In genomic region chr6:41531591-41532582, GRCh38 we compare ENCODE assay signal across 8 cellular contexts. TPM values are rescaled to one million over a fixed set of nuclear protein-coding genes. Genes with fewer than 3 reads are reported as not detected.
DNase-seq lines count a peak whose midpoint lies in the region; ATAC-seq and TF ChIP-seq lines count a peak whose summit lies in the region.

No MANE protein-coding gene starts in this region.

- intact Hi-C loops in CD8-positive, alpha-beta T cell (cut with DNase I, micrococcal nuclease), result loop anchor here (1.0 to 5.0 kb wide), 3 partner anchors 28 to 60 kb away; no protein-coding TSS in a partner anchor
- intact Hi-C loops in psoas muscle (cut with DNase I), result no loop called here

- no peaks in the 10 kb centered on the region for H3K9me3 ChIP-seq in CD8-positive, alpha-beta T cell (ENCODE audit: low read length)
- H3K9me3 ChIP-seq in psoas muscle (no peaks in the 10 kb centered on the region), HAP-1 (no peaks in the 10 kb centered on the region)

- no peaks in the 10 kb centered on the region for H3K27me3 ChIP-seq in CD8-positive, alpha-beta T cell (ENCODE audit: insufficient read depth, low read length)
- H3K27me3 ChIP-seq in psoas muscle (ENCODE audit: insufficient read depth in 3 of 3, low read length in 2 of 3) (peaks cover 0 to 19% (median 7%) of the 10 kb centered on the region in 3 donors), HAP-1 (ENCODE audit: low read depth) (no peaks in the 10 kb centered on the region)

- ATAC-seq in CD8-positive, alpha-beta T cell, result peak; percentile 80
- ATAC-seq in HG03159 (IDR thresholded peaks at IDR 0.05; ENCODE audit: unreplicated experiment), result peak; percentile 91
- ATAC-seq in T-cell (replicated peaks in 1 of 4), result peak; percentile 76 to 84 (median 81)
- ATAC-seq in psoas muscle, result no peak

- CTCF ChIA-PET in CD8-positive, alpha-beta T cell (lab: Charles Lee), result interaction anchor here (1.2 kb wide), 1 partner anchor 164 kb away, joined by 3 read pairs; no protein-coding TSS in a partner anchor
- CTCF ChIA-PET in T-cell (lab: Charles Lee), result interaction anchor here in 1 of 2 donors (0.6 kb wide), 1 partner anchor 66 kb away, joined by 3 read pairs; no protein-coding TSS in a partner anchor

- peaks cover 11% of the 10 kb centered on the region for H3K27me3 Mint-ChIP-seq in CD8-positive, alpha-beta T cell (ENCODE audit: low read depth)
- H3K27me3 Mint-ChIP-seq in T-cell, result peaks cover 9 to 13% of the 10 kb centered on the region in 2 donors

- H3K27ac ChIP-seq in CD8-positive, alpha-beta T cell (ENCODE audit: low read depth, low read length), result peak overlapping the region; percentile 2
- no peak overlapping the region for H3K27ac ChIP-seq in psoas muscle

- peak overlapping the region; percentile 48 for H3K4me3 ChIP-seq in CD8-positive, alpha-beta T cell (ENCODE audit: low read depth, low read length)
- H3K4me3 ChIP-seq in astrocyte of the spinal cord (ENCODE audit: low read depth, low read length) (no peak overlapping the region), psoas muscle (peak overlapping the region; percentile 2), HAP-1 (no peak overlapping the region)

- H3K4me1 ChIP-seq in CD8-positive, alpha-beta T cell (ENCODE audit: insufficient read depth, low read length), result peaks cover 25% of the 10 kb centered on the region
- peaks cover 6% of the 10 kb centered on the region for H3K4me1 ChIP-seq in psoas muscle
- H3K4me1 ChIP-seq in HAP-1, result peaks cover 11% of the 10 kb centered on the region

- peak in 5 of 7 experiments; percentile 24 to 70 (median 47) for DNase-seq in CD8-positive, alpha-beta T cell
- DNase-seq in GM19240 (ENCODE audit: insufficient read length, low spot score) (peak; percentile 76), T-cell (peak in 31 of 34 experiments; percentile 10 to 63 (median 39)), astrocyte of the spinal cord (ENCODE audit: low read depth, low spot score) (peak; percentile 55), psoas muscle (no peak), HAP-1 (ENCODE audit: low spot score in 2 of 2) (no peak), AML-193 (lab: John Stamatoyannopoulos, UW) (no peak)

- H3K4me3 Mint-ChIP-seq in CD8-positive, alpha-beta T cell, result peak overlapping the region; percentile 81
- peak overlapping the region; percentile 76 to 80 (median 76) for H3K4me3 Mint-ChIP-seq in T-cell

- no peaks in the 10 kb centered on the region for H3K36me3 ChIP-seq in CD8-positive, alpha-beta T cell (ENCODE audit: insufficient read depth, low read length)
- no peaks in the 10 kb centered on the region for H3K36me3 ChIP-seq in psoas muscle (ENCODE audit: insufficient read depth in 1 of 2, low read depth in 1 of 2)
- no peaks in the 10 kb centered on the region for H3K36me3 ChIP-seq in HAP-1 (replicated peaks)

- peaks cover 29% of the 10 kb centered on the region for H3K4me1 Mint-ChIP-seq in CD8-positive, alpha-beta T cell (ENCODE audit: low read depth)
- H3K4me1 Mint-ChIP-seq in T-cell, result peaks cover 23 to 43% (median 28%) of the 10 kb centered on the region in 3 donors

- in situ Hi-C loops in astrocyte of the spinal cord (cut with HindIII; ENCODE audit: low sequenced_read_pairs) (no loop called here), HAP-1 (cut with MboI; ENCODE audit: low sequenced_read_pairs) (no loop called here)

- 32 to 35% (median 32%) methylated on average over 21 to 22 of the region's 22 CpGs for WGBS in psoas muscle, 3 donors

- POLR2A ChIA-PET in CD8-positive, alpha-beta T cell (lab: Charles Lee), result interaction anchor here (0.6 to 0.7 kb wide), 3 partner anchors 15 to 51 kb away, joined by 3 to 6 read pairs (median 5); no protein-coding TSS in a partner anchor
- POLR2A ChIA-PET in T-cell (lab: Charles Lee), result interaction anchor here in 1 of 2 donors (0.5 kb wide), 1 partner anchor 8 kb away, joined by 4 read pairs; no protein-coding TSS in a partner anchor

- no peaks in the 10 kb centered on the region for H3K36me3 Mint-ChIP-seq in CD8-positive, alpha-beta T cell
- no peaks in the 10 kb centered on the region for H3K36me3 Mint-ChIP-seq in T-cell

- no peak for TF ChIP-seq CTCF in CD8-positive, alpha-beta T cell (IDR thresholded peaks at IDR 0.05)
- no peak for TF ChIP-seq CTCF in astrocyte of the spinal cord (IDR thresholded peaks at IDR 0.05; ENCODE audit: low read depth, low read length)
- TF ChIP-seq CTCF in psoas muscle (IDR thresholded peaks at IDR 0.05), result no peak

- no peaks in the 10 kb centered on the region for H3K9me3 Mint-ChIP-seq in CD8-positive, alpha-beta T cell
- H3K9me3 Mint-ChIP-seq in T-cell, result no peaks in the 10 kb centered on the region

- peak overlapping the region; percentile 87 for H3K27ac Mint-ChIP-seq in CD8-positive, alpha-beta T cell
- H3K27ac Mint-ChIP-seq in T-cell, result peak overlapping the region; percentile 83 to 92

RNA-seq across cellular contexts. Expression of gene FOXP4, which starts 14.3 kb away (rescaled TPM):
- 10 to 100 TPM in 1 of 2 experiments, 1 to 10 TPM in 1; 9.9 to 11.4 TPM for total RNA-seq in CD8-positive, alpha-beta T cell
- total RNA-seq in T-cell, result 10 to 100 TPM in 1 of 5 donors, 1 to 10 TPM in 4; 4.6 to 10.1 (median 9.5) TPM
- total RNA-seq in psoas muscle, result 10 to 100 TPM in 2 of 4 donors, 1 to 10 TPM in 2; 6.4 to 12.2 (median 9.9) TPM
- 1 to 10 TPM; 4.6 to 7.5 (median 5.9) TPM for polyA plus RNA-seq in psoas muscle

Comparison
In these comparisons a context has a peak if more than half of its experiments do, and no peak if none do; other contexts are left out.
1. ATAC-seq: peak in CD8-positive, alpha-beta T cell (single experiment), HG03159 (single experiment) and T-cell (4 of 4); none in psoas muscle (0 of 4).
2. DNase-seq: peak in CD8-positive, alpha-beta T cell (5 of 7), GM19240 (single experiment), T-cell (31 of 34) and astrocyte of the spinal cord (single experiment); none in psoas muscle (0 of 2), HAP-1 (0 of 2) and AML-193 (0 of 2).
3. H3K4me3 ChIP-seq: peak in CD8-positive, alpha-beta T cell (single experiment) and psoas muscle (single experiment); none in astrocyte of the spinal cord (single experiment) and HAP-1 (single experiment).
4. intact Hi-C loops: an anchor here in CD8-positive, alpha-beta T cell (1.0 to 5.0 kb wide); none called in psoas muscle.